Comparison of ENCODE assay signal across 24 cellular contexts in genomic region chr3:69105320-69105719, GRCh38. TPM values are rescaled to one million over a fixed set of nuclear protein-coding genes. Genes with fewer than 3 reads are reported as not detected.
A peak's percentile ranks its signal among the peaks of the same experiment; 100 is the strongest.
DNase-seq lines count a peak whose midpoint lies in the region; ATAC-seq, FAIRE-seq and TF ChIP-seq lines count a peak whose summit lies in the region.
"Had no signal": no experiment of that assay in that cellular context is flagged by ENCODE, and none has a peak within 500 bp of the region (broad histone marks: within the 10 kb centered on the region; RNA-seq: fewer than 3 reads in every experiment).

No MANE protein-coding gene starts in this region.

- peak overlapping the region; percentile 92; the same call in 1 of the 2 replicates for H3K4me2 ChIP-seq in KMS-11
- H3K4me2 ChIP-seq: GM23338, PC-9 had no signal

- H3K36me3 ChIP-seq in heart left ventricle, result peaks cover 0 to 68% (median 49%) of the 10 kb centered on the region in 9 donors
- H3K36me3 ChIP-seq in KMS-11 (ENCODE audit: insufficient read depth), result no peaks in the 10 kb centered on the region; the same call in 1 of the 2 replicates
- peaks cover 8 to 48% (median 32%) of the 10 kb centered on the region in 4 donors for H3K36me3 ChIP-seq in esophagus muscularis mucosa
- H3K36me3 ChIP-seq in small intestine (ENCODE audit: control insufficient read depth in 2 of 2, insufficient read depth in 2 of 2, low read length in 2 of 2), result peaks cover 10 to 19% of the 10 kb centered on the region in 2 donors
- H3K36me3 ChIP-seq: SJCRH30 had no signal

- TF ChIP-seq CTCF in heart left ventricle (IDR thresholded peaks at IDR 0.05) (no peak), KMS-11 (conservative IDR thresholded peaks at IDR 0.05; ENCODE audit: low read depth, low read length) (no peak), esophagus muscularis mucosa (IDR thresholded peaks at IDR 0.05) (no peak)

- DNase-seq in heart left ventricle, result no peak
- DNase-seq in Right ventricle myocardium inferior (ENCODE audit: missing footprints), result no peak
- no peak for DNase-seq in esophagus muscularis mucosa (ENCODE audit: extremely low spot score)
- no peak for DNase-seq in small intestine
- no peak for DNase-seq in OCI-M1 (lab: John Stamatoyannopoulos, UW)
- no peak for DNase-seq in iPS-NIHi7 (ENCODE audit: extremely low spot score)
- DNase-seq: activated CD4-positive, alpha-beta memory T cell treated with anti-CD3 and anti-CD28 coated beads, Interleukin-2, amount 10 ng/mL, durations not matched to agents 7 days and 5 days; activated T-cell treated with anti-CD3 and anti-CD28 coated beads, Interleukin-2, amount 50 U/mL, for 24 hours; left lung; NCI-H748 treated with DMSO at 0.1 percent for 48 hours; occipital lobe; PC-9; right cardiac atrium; SJCRH30; T-helper 2 cell had no signal

- intact Hi-C loops in heart left ventricle (cut with DNase I) (no loop called here), Right ventricle myocardium inferior (cut with DNase I) (no loop called here), esophagus muscularis mucosa (cut with DNase I) (no loop called here)

- 0 out of 2 replicates have a peak overlapping the region, but pooled peaks have one; percentile 25 for H3K9ac ChIP-seq in KMS-11

- H3K4me3 ChIP-seq in heart left ventricle (no peak overlapping the region), KMS-11 (IDR thresholded peaks at IDR 0.05; ENCODE audit: insufficient read depth, low read depth, low read length) (no peak overlapping the region), esophagus muscularis mucosa (no peak overlapping the region), small intestine (ENCODE audit: low read depth in 1 of 2, low read length in 2 of 2) (no peak overlapping the region)
- H3K4me3 ChIP-seq: GM23338, left lung, PC-9, SJCRH30, thoracic aorta had no signal

- H2AFZ ChIP-seq in KMS-11 (ENCODE audit: low read depth), result no peak overlapping the region
- H2AFZ ChIP-seq: GM23338, PC-9 had no signal

- H3K27ac ChIP-seq in heart left ventricle (peak overlapping the region in 8 of 12 donors; percentile 16 to 53 (median 31)), KMS-11 (peak overlapping the region; percentile 60; the same call in 1 of the 2 replicates), esophagus muscularis mucosa (replicated peaks in 1 of 4) (peak overlapping the region in 3 of 4 donors; percentile 10 to 44 (median 43)), small intestine (ENCODE audit: low read depth in 1 of 2, low read length in 1 of 2) (no peak overlapping the region)
- H3K27ac ChIP-seq: left lung, PC-9, SJCRH30 had no signal

- WGBS in heart left ventricle, 4 donors, result 24 to 42% (median 26%) methylated on average over 3 of the region's 3 CpGs
- WGBS in esophagus muscularis mucosa, result 24% methylated on average over 3 of the region's 3 CpGs
- WGBS in small intestine, 3 donors, result 58 to 71% (median 66%) methylated on average over 3 of the region's 3 CpGs

- H3K4me1 ChIP-seq in heart left ventricle (peaks cover 4 to 66% (median 41%) of the 10 kb centered on the region in 12 donors), KMS-11 (ENCODE audit: low read depth, poor library complexity, severe bottlenecking) (peaks cover 55% of the 10 kb centered on the region), esophagus muscularis mucosa (peaks cover 31 to 40% (median 34%) of the 10 kb centered on the region in 4 donors), small intestine (ENCODE audit: control insufficient read depth in 2 of 2, insufficient read depth in 1 of 2, low read depth in 1 of 2, low read length in 1 of 2) (no peaks in the 10 kb centered on the region)
- H3K4me1 ChIP-seq: SJCRH30 had no signal

- peak; percentile 30 for FAIRE-seq in small intestine (lab: Jason Lieb, UNC)

- H3K27me3 ChIP-seq in heart left ventricle (no peaks in the 10 kb centered on the region), KMS-11 (ENCODE audit: insufficient read depth, low read depth) (no peaks in the 10 kb centered on the region), esophagus muscularis mucosa (no peaks in the 10 kb centered on the region), small intestine (ENCODE audit: control insufficient read depth in 2 of 2, insufficient read depth in 2 of 2, low read length in 2 of 2) (no peaks in the 10 kb centered on the region)
- H3K27me3 ChIP-seq: left lung, SJCRH30 had no signal

- no peaks in the 10 kb centered on the region for H3K9me3 ChIP-seq in heart left ventricle
- no peaks in the 10 kb centered on the region for H3K9me3 ChIP-seq in esophagus muscularis mucosa
- no peaks in the 10 kb centered on the region for H3K9me3 ChIP-seq in small intestine (ENCODE audit: control insufficient read depth, low read depth)
- H3K9me3 ChIP-seq: left lung, SJCRH30, thoracic aorta had no signal

- no peaks in the 10 kb centered on the region for H4K20me1 ChIP-seq in KMS-11 (ENCODE audit: insufficient read depth)

- TF ChIP-seq EP300 in esophagus muscularis mucosa (IDR thresholded peaks at IDR 0.05), result no peak

- ATAC-seq in heart left ventricle, result no peak
- ATAC-seq in Right ventricle myocardium inferior, result no peak
- no peak for ATAC-seq in HG03378 (IDR thresholded peaks at IDR 0.05; ENCODE audit: unreplicated experiment)
- ATAC-seq: activated naive CD4-positive, alpha-beta T cell treated with anti-CD3 and anti-CD28 coated beads, Interleukin-2, amount 50 U/mL, for 72 hours; GM23338; left lung; right cardiac atrium; stimulated activated effector memory CD8-positive, alpha-beta T cell treated with anti-CD3 and anti-CD28 coated beads, Interleukin-12 subunit alpha, Interleukin-12 subunit beta, amount 100 ng/mL, for 72 hours had no signal

- TF ChIP-seq POLR2A in heart left ventricle (IDR thresholded peaks at IDR 0.05) (no peak), esophagus muscularis mucosa (IDR thresholded peaks at IDR 0.05; ENCODE audit: low read depth) (no peak)

- peaks cover 23% of the 10 kb centered on the region; the same call in 1 of the 2 replicates for H3K79me2 ChIP-seq in KMS-11 (ENCODE audit: insufficient read depth, low read depth)

RNA-seq across cellular contexts. Expression of gene LMOD3, which starts 17.1 kb away (rescaled TPM):
- total RNA-seq in heart left ventricle (100 to 1,000 TPM in 8 of 9 donors, 10 to 100 TPM in 1; 95.9 to 233 (median 159) TPM), Right ventricle myocardium inferior (149 TPM), esophagus muscularis mucosa (1 to 10 TPM in 2 of 4 donors, under 1 TPM in 2; 0.50 to 2.9 (median 1.3) TPM)
- polyA plus RNA-seq in heart left ventricle (10 to 100 TPM; 38.6 to 99.8 TPM), small intestine (under 1 TPM in 2 of 3 donors, not detected in 1; 0.09 to 0.27 TPM)
- total RNA-seq: activated CD4-positive, alpha-beta memory T cell treated with anti-CD3 and anti-CD28 coated beads, Interleukin-2, amount 10 ng/mL, durations not matched to agents 7 days and 5 days; activated naive CD4-positive, alpha-beta T cell treated with anti-CD3 and anti-CD28 coated beads, Interleukin-2, amount 50 U/mL, for 72 hours; epithelial cell of proximal tubule; GM23338; MCF 10A; PC-9; thoracic aorta had no signal
- polyA plus RNA-seq: AG04450 had no signal

RNA-seq across cellular contexts. Expression of gene ARL6IP5, which starts 20.6 kb away (rescaled TPM):
- 100 to 1,000 TPM; 164 to 231 (median 197) TPM for total RNA-seq in heart left ventricle
- polyA plus RNA-seq in heart left ventricle, result 100 to 1,000 TPM; 245 to 256 TPM
- 195 TPM for total RNA-seq in Right ventricle myocardium inferior
- total RNA-seq in esophagus muscularis mucosa, result 100 to 1,000 TPM; 100 to 142 (median 110) TPM
- polyA plus RNA-seq in small intestine, result 10 to 100 TPM; 23.0 to 71.4 (median 50.1) TPM

RNA-seq across cellular contexts. Expression of gene UBA3, which starts 25.2 kb away (rescaled TPM):
- total RNA-seq in heart left ventricle (100 to 1,000 TPM in 2 of 9 donors, 10 to 100 TPM in 7; 70.9 to 117 (median 79.4) TPM), Right ventricle myocardium inferior (89.1 TPM), esophagus muscularis mucosa (10 to 100 TPM; 39.5 to 72.3 (median 46.1) TPM)
- polyA plus RNA-seq in heart left ventricle (10 to 100 TPM; 45.1 to 57.7 TPM), small intestine (10 to 100 TPM; 32.2 to 45.8 (median 37.0) TPM)

RNA-seq across cellular contexts. Expression of gene TMF1, which starts 53.2 kb away (rescaled TPM):
- total RNA-seq in heart left ventricle, result 10 to 100 TPM; 12.6 to 23.4 (median 20.1) TPM
- 10 to 100 TPM in 1 of 2 donors, 1 to 10 TPM in 1; 4.0 to 15.4 TPM for polyA plus RNA-seq in heart left ventricle
- total RNA-seq in Right ventricle myocardium inferior, result 19.2 TPM
- total RNA-seq in esophagus muscularis mucosa, result 10 to 100 TPM; 23.0 to 35.8 (median 33.9) TPM
- 10 to 100 TPM in 2 of 3 donors, 1 to 10 TPM in 1; 9.5 to 12.5 (median 10.3) TPM for polyA plus RNA-seq in small intestine

Comparison
In these comparisons a context has a peak if more than half of its experiments do, and no peak if none do; other contexts are left out.
1. H3K27ac ChIP-seq: peak in heart left ventricle (8 of 12), KMS-11 (single experiment) and esophagus muscularis mucosa (3 of 4); none in small intestine (0 of 2).
2. RNA of gene LMOD3, which starts 17.1 kb away (total RNA-seq): 95.9 to 233 TPM in heart left ventricle and 149 TPM in Right ventricle myocardium inferior (single experiment); 0.50 to 2.9 TPM in esophagus muscularis mucosa; every median in the first group is over 10 times any median in the second.